ENCODE assay signal across 13 cellular contexts in genomic region chr13:31947105-31947504, GRCh38.
DNase-seq lines count a peak whose midpoint lies in the region; ATAC-seq, FAIRE-seq and TF ChIP-seq lines count a peak whose summit lies in the region.
"Had no signal": no experiment of that assay in that cellular context is flagged by ENCODE, and none has a peak within 500 bp of the region (broad histone marks: within the 10 kb centered on the region; RNA-seq: fewer than 3 reads in every experiment).

No MANE protein-coding gene starts in this region.

- H3K4ac ChIP-seq in mesenchymal stem cell (ENCODE audit: low read depth in 1 of 2, low read length in 2 of 2): no peak overlapping the region

- TF ChIP-seq CTCF in LNCaP clone FGC (IDR thresholded peaks at IDR 0.05; ENCODE audit: control insufficient read depth, extremely low read depth, insufficient read depth) (peak; percentile 25; the same call in 1 of the 2 replicates), VCaP (conservative IDR thresholded peaks at IDR 0.05) (peak; percentile 55)

- H2BK5ac ChIP-seq in mesenchymal stem cell (ENCODE audit: low read depth, low read length, poor library complexity, severe bottlenecking): no peak overlapping the region

- H3K14ac ChIP-seq in mesenchymal stem cell (ENCODE audit: low read length in 2 of 2): no peak overlapping the region

- no peaks in the 10 kb centered on the region for H3K9me3 ChIP-seq in mesenchymal stem cell (ENCODE audit: control insufficient read depth, low read length)

- H3K27ac ChIP-seq in VCaP (peak overlapping the region; percentile 83), mesenchymal stem cell (ENCODE audit: low read length, poor library complexity, severe bottlenecking) (peak overlapping the region; percentile 86)

- H3K4me1 ChIP-seq in mesenchymal stem cell (ENCODE audit: control insufficient read depth, insufficient read depth, low read depth, low read length): peaks cover 11% of the 10 kb centered on the region

- FAIRE-seq in urothelium cell line (lab: Jason Lieb, UNC): no peak

- no peak overlapping the region for H2BK15ac ChIP-seq in mesenchymal stem cell (ENCODE audit: low read depth, poor library complexity, severe bottlenecking)

- H4K91ac ChIP-seq in mesenchymal stem cell (ENCODE audit: low read length): no peak overlapping the region

- H2BK120ac ChIP-seq in mesenchymal stem cell (ENCODE audit: low read depth, low read length): no peak overlapping the region

- H3K36me3 ChIP-seq in mesenchymal stem cell (ENCODE audit: control insufficient read depth in 1 of 2, insufficient read depth in 2 of 2, low read depth in 1 of 2, low read length in 2 of 2): peaks cover 0 to 3% of the 10 kb centered on the region in 2 experiments

- H3K4me2 ChIP-seq in mesenchymal stem cell (ENCODE audit: low read length, poor library complexity, severe bottlenecking): no peak overlapping the region

- DNase-seq in COR-L47 (lab: John Stamatoyannopoulos, UW) (peak; percentile 44), LNCaP clone FGC (ENCODE audit: low read depth) (no peak), mesenchymal stem cell (peak; percentile 23), activated gamma-delta T cell (lab: John Stamatoyannopoulos, UW) (no peak), activated gamma-delta T cell treated with Interleukin-2 at 50 U/mL for 16 hours (no peak), urothelium cell line (ENCODE audit: low spot score) (no peak)
- DNase-seq: CD8-positive, alpha-beta T cell; erythroblast; KG1; NCI-H345 had no signal

- WGBS in mesenchymal stem cell: 67% methylated on average over 1 of the region's 2 CpGs

- H3K23ac ChIP-seq in mesenchymal stem cell (ENCODE audit: low read length in 2 of 2): no peak overlapping the region

- no peak overlapping the region for H3K18ac ChIP-seq in mesenchymal stem cell (ENCODE audit: low read depth in 1 of 2, low read length in 2 of 2)

- no peak overlapping the region for H2AK5ac ChIP-seq in mesenchymal stem cell (ENCODE audit: low read length, severe bottlenecking)

- peak overlapping the region in 1 of 2 experiments; percentile 1 for H2BK12ac ChIP-seq in mesenchymal stem cell (ENCODE audit: low read length in 2 of 2)

- H3K79me1 ChIP-seq in mesenchymal stem cell (replicated peaks; ENCODE audit: low read length, poor library complexity, severe bottlenecking): no peaks in the 10 kb centered on the region

- ATAC-seq in HG03280 (IDR thresholded peaks at IDR 0.05; ENCODE audit: unreplicated experiment): no peak
- ATAC-seq: CD8-positive, alpha-beta T cell; natural killer cell treated with Interleukin-12 subunit alpha and Interleukin-12 subunit beta and Interleukin-15 and Interleukin-18, amount 100 ng/mL, for 72 hours had no signal

- no peak overlapping the region for H3K9ac ChIP-seq in mesenchymal stem cell (ENCODE audit: low read length)

- H2AFZ ChIP-seq in mesenchymal stem cell (ENCODE audit: low read depth, low read length): no peak overlapping the region

- no peak overlapping the region for H4K8ac ChIP-seq in mesenchymal stem cell (ENCODE audit: low read length)

- H3K4me3 ChIP-seq in LNCaP clone FGC (ENCODE audit: low read depth, low read length) (peak overlapping the region; percentile 44), mesenchymal stem cell (ENCODE audit: insufficient read depth in 1 of 2, low read depth in 1 of 2, low read length in 2 of 2) (no peak overlapping the region)

- H3K27me3 ChIP-seq in mesenchymal stem cell (ENCODE audit: control insufficient read depth in 1 of 2, insufficient read depth in 1 of 2, low read length in 2 of 2): no peaks in the 10 kb centered on the region

Comparison
In these comparisons a context has a peak if more than half of its experiments do, and no peak if none do; other contexts are left out.
1. DNase-seq: peak in COR-L47 (single experiment) and mesenchymal stem cell (single experiment); none in LNCaP clone FGC (single experiment), activated gamma-delta T cell (single experiment), activated gamma-delta T cell treated with Interleukin-2 at 50 U/mL for 16 hours (single experiment) and urothelium cell line (single experiment).